ENCODE assay signal across 9 cellular contexts in the genomic region with DNA sequence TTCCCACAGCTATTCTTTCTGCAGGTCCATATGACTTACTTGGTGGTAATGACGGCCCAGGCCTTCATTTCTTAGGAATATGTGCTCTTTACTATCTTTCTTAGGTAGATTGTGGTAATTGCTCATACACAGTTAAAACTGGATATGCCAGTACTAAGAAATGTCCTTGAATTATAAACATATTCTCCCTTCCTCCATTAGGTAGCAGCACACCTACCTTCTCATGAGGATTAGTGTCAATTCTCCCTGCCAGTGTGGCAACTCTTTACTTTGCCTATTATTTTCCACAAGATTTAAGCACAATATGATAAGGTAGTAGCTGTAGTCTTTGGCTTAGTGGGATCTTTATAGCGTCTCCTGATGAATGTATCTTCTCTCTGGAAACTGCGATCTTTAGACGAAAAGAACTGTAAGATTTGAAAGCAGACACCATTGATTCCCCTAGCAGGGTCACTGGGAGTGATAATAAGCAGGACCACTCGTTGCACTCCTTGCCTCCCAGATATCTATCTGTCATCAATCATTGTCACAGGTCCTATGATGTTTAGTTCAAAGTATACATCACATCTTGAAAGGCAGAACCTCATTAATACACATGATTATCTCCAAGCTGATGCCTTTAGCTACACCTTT.
DNase-seq lines count a peak whose midpoint lies in the region; ATAC-seq and TF ChIP-seq lines count a peak whose summit lies in the region.
"Had no signal": no experiment of that assay in that cellular context is flagged by ENCODE, and none has a peak within 500 bp of the region (broad histone marks: within the 10 kb centered on the region; RNA-seq: fewer than 3 reads in every experiment).

No MANE protein-coding gene starts in this region.

- H2BK5ac ChIP-seq in mesenchymal stem cell (ENCODE audit: low read depth, low read length, poor library complexity, severe bottlenecking), result no peak overlapping the region

- no peak overlapping the region for H2BK15ac ChIP-seq in mesenchymal stem cell (ENCODE audit: low read depth, poor library complexity, severe bottlenecking)

- H3K9me3 Mint-ChIP-seq in naive thymus-derived CD8-positive, alpha-beta T cell, result peaks cover 0 to 8% (median 0%) of the 10 kb centered on the region in 9 donors
- H3K9me3 Mint-ChIP-seq: IgD-negative memory B cell had no signal

- H3K36me3 Mint-ChIP-seq in naive thymus-derived CD8-positive, alpha-beta T cell, result no peaks in the 10 kb centered on the region
- H3K36me3 Mint-ChIP-seq: IgD-negative memory B cell had no signal

- peak; percentile 80 for ATAC-seq in GM19372 (IDR thresholded peaks at IDR 0.05; ENCODE audit: low read depth, unreplicated experiment)
- ATAC-seq in HG03378 (IDR thresholded peaks at IDR 0.05; ENCODE audit: unreplicated experiment), result peak; percentile 91
- ATAC-seq in naive thymus-derived CD8-positive, alpha-beta T cell, result no peak

- no peak overlapping the region for H4K91ac ChIP-seq in mesenchymal stem cell (ENCODE audit: low read length)

- H3K79me1 ChIP-seq in mesenchymal stem cell (replicated peaks; ENCODE audit: low read length, poor library complexity, severe bottlenecking), result no peaks in the 10 kb centered on the region

- DNase-seq in COR-L47 (lab: John Stamatoyannopoulos, UW), result peak; percentile 3
- no peak for DNase-seq in WERI-Rb-1
- peak; percentile 3 for DNase-seq in mesenchymal stem cell
- DNase-seq in NCI-H187 treated with DMSO at 0.1 percent for 48 hours (lab: John Stamatoyannopoulos, UW), result no peak
- DNase-seq in naive thymus-derived CD8-positive, alpha-beta T cell, result no peak
- no peak for DNase-seq in dermis blood vessel endothelial cell

- no peak overlapping the region for H3K9ac ChIP-seq in mesenchymal stem cell (ENCODE audit: low read length)

- no peak overlapping the region for H3K4me2 ChIP-seq in mesenchymal stem cell (ENCODE audit: low read length, poor library complexity, severe bottlenecking)

- H2AK5ac ChIP-seq in mesenchymal stem cell (ENCODE audit: low read length, severe bottlenecking), result no peak overlapping the region

- H3K27ac Mint-ChIP-seq in naive thymus-derived CD8-positive, alpha-beta T cell, result no peak overlapping the region
- H3K27ac Mint-ChIP-seq: IgD-negative memory B cell had no signal

- no peak overlapping the region for H3K14ac ChIP-seq in mesenchymal stem cell (ENCODE audit: low read length in 2 of 2)

- H2BK120ac ChIP-seq in mesenchymal stem cell (ENCODE audit: low read depth, low read length), result no peak overlapping the region

- H3K36me3 ChIP-seq in WERI-Rb-1, result no peaks in the 10 kb centered on the region
- H3K36me3 ChIP-seq in mesenchymal stem cell (ENCODE audit: control insufficient read depth in 1 of 2, insufficient read depth in 2 of 2, low read depth in 1 of 2, low read length in 2 of 2), result no peaks in the 10 kb centered on the region

- no peak overlapping the region for H3K4ac ChIP-seq in mesenchymal stem cell (ENCODE audit: low read depth in 1 of 2, low read length in 2 of 2)

- H3K18ac ChIP-seq in mesenchymal stem cell (ENCODE audit: low read depth in 1 of 2, low read length in 2 of 2), result no peak overlapping the region

- H2AFZ ChIP-seq in mesenchymal stem cell (ENCODE audit: low read depth, low read length), result no peak overlapping the region

- H4K8ac ChIP-seq in mesenchymal stem cell (ENCODE audit: low read length), result no peak overlapping the region

- H3K9me3 ChIP-seq in WERI-Rb-1 (ENCODE audit: severe bottlenecking) (no peaks in the 10 kb centered on the region), mesenchymal stem cell (ENCODE audit: control insufficient read depth, low read length) (no peaks in the 10 kb centered on the region)

- peak; percentile 38; the same call in 1 of the 2 replicates for TF ChIP-seq CTCF in WERI-Rb-1 (IDR thresholded peaks at IDR 0.05; ENCODE audit: low read depth, low read length)

- H3K27ac ChIP-seq in WERI-Rb-1 (no peak overlapping the region), mesenchymal stem cell (ENCODE audit: low read length, poor library complexity, severe bottlenecking) (no peak overlapping the region)

- WGBS in mesenchymal stem cell, result 77% methylated on average over 4 of the region's 5 CpGs

- no peak overlapping the region for H3K23ac ChIP-seq in mesenchymal stem cell (ENCODE audit: low read length in 2 of 2)

- no peak overlapping the region for H3K4me3 Mint-ChIP-seq in naive thymus-derived CD8-positive, alpha-beta T cell
- H3K4me3 Mint-ChIP-seq: IgD-negative memory B cell had no signal

- no peaks in the 10 kb centered on the region for H3K4me1 ChIP-seq in mesenchymal stem cell (ENCODE audit: control insufficient read depth, insufficient read depth, low read depth, low read length)

- H3K27me3 Mint-ChIP-seq in naive thymus-derived CD8-positive, alpha-beta T cell, result no peaks in the 10 kb centered on the region
- H3K27me3 Mint-ChIP-seq: IgD-negative memory B cell had no signal

- no peaks in the 10 kb centered on the region for H3K4me1 Mint-ChIP-seq in naive thymus-derived CD8-positive, alpha-beta T cell

- H2BK12ac ChIP-seq in mesenchymal stem cell (ENCODE audit: low read length in 2 of 2), result no peak overlapping the region

- POLR2A ChIA-PET in naive thymus-derived CD8-positive, alpha-beta T cell (lab: Charles Lee), result no interaction called here

- H3K27me3 ChIP-seq in WERI-Rb-1 (ENCODE audit: insufficient read depth, low read depth, severe bottlenecking) (no peaks in the 10 kb centered on the region), mesenchymal stem cell (ENCODE audit: control insufficient read depth in 1 of 2, insufficient read depth in 1 of 2, low read length in 2 of 2) (no peaks in the 10 kb centered on the region)

- H3K4me3 ChIP-seq in WERI-Rb-1 (ENCODE audit: low read depth, low read length), result no peak overlapping the region
- no peak overlapping the region for H3K4me3 ChIP-seq in mesenchymal stem cell (ENCODE audit: insufficient read depth in 1 of 2, low read depth in 1 of 2, low read length in 2 of 2)

Comparison
In these comparisons a context has a peak if more than half of its experiments do, and no peak if none do; other contexts are left out.
1. DNase-seq: peak in COR-L47 (single experiment) and mesenchymal stem cell (single experiment); none in WERI-Rb-1 (single experiment), NCI-H187 treated with DMSO at 0.1 percent for 48 hours (single experiment), naive thymus-derived CD8-positive, alpha-beta T cell (0 of 10) and dermis blood vessel endothelial cell (single experiment).
2. ATAC-seq: peak in GM19372 (single experiment) and HG03378 (single experiment); none in naive thymus-derived CD8-positive, alpha-beta T cell (0 of 2).